In genomic region chr4:141352775-141353544, GRCh38 we compare ENCODE assay signal across 11 cellular contexts.
DNase-seq lines count a peak whose midpoint lies in the region; ATAC-seq and TF ChIP-seq lines count a peak whose summit lies in the region.
"Had no signal": no experiment of that assay in that cellular context is flagged by ENCODE, and none has a peak within 500 bp of the region (broad histone marks: within the 10 kb centered on the region; RNA-seq: fewer than 3 reads in every experiment).

No MANE protein-coding gene starts in this region.

- POLR2A ChIA-PET in naive thymus-derived CD8-positive, alpha-beta T cell (lab: Charles Lee) = no interaction called here

- peak; percentile 24 for DNase-seq in ACHN
- DNase-seq in KBM-7 = peak; percentile 77
- peak; percentile 19 for DNase-seq in astrocyte of the cerebellum (ENCODE audit: low read depth)
- peak; percentile 92 for DNase-seq in kidney tubule cell (ENCODE audit: low spot score)
- no peak for DNase-seq in GM19240 (ENCODE audit: insufficient read length, low spot score)
- no peak for DNase-seq in DMS 273 (lab: John Stamatoyannopoulos, UW; ENCODE audit: unreplicated experiment)
- no peak for DNase-seq in naive thymus-derived CD8-positive, alpha-beta T cell
- DNase-seq: activated CD8-positive, alpha-beta T cell treated with anti-CD3 and anti-CD28 coated beads for 36 hours; DMS 273 treated with DMSO at 0.1 percent for 48 hours; NCI-H146 had no signal

- H3K4me1 Mint-ChIP-seq in naive thymus-derived CD8-positive, alpha-beta T cell = peaks cover 0 to 4% (median 0%) of the 10 kb centered on the region in 4 donors

- no peak overlapping the region for H3K4me3 Mint-ChIP-seq in naive thymus-derived CD8-positive, alpha-beta T cell
- H3K4me3 Mint-ChIP-seq: activated CD8-positive, alpha-beta T cell treated with anti-CD3 and anti-CD28 coated beads for 36 hours had no signal

- no peak for ATAC-seq in naive thymus-derived CD8-positive, alpha-beta T cell
- ATAC-seq in GM21515 (IDR thresholded peaks at IDR 0.05; ENCODE audit: unreplicated experiment) = no peak
- ATAC-seq: activated CD8-positive, alpha-beta T cell treated with anti-CD3 and anti-CD28 coated beads for 36 hours had no signal

- no peaks in the 10 kb centered on the region for H3K36me3 Mint-ChIP-seq in naive thymus-derived CD8-positive, alpha-beta T cell

- in situ Hi-C loops in ACHN (cut with HindIII; ENCODE audit: low pct_ligation_motif_present, low pct_unique_long_range_greater_than_20kb, low sequenced_read_pairs) = no loop called here
- in situ Hi-C loops in KBM-7 (cut with MboI; ENCODE audit: low pct_unique_long_range_greater_than_20kb, low sequenced_read_pairs) = no loop called here
- in situ Hi-C loops in astrocyte of the cerebellum (cut with HindIII; ENCODE audit: low sequenced_read_pairs) = no loop called here

- peaks cover 0 to 13% (median 0%) of the 10 kb centered on the region in 5 donors for H3K27me3 Mint-ChIP-seq in naive thymus-derived CD8-positive, alpha-beta T cell

- TF ChIP-seq CTCF in astrocyte of the cerebellum (IDR thresholded peaks at IDR 0.05; ENCODE audit: low read depth, low read length, missing control alignments) = no peak

- H3K9me3 Mint-ChIP-seq in naive thymus-derived CD8-positive, alpha-beta T cell = no peaks in the 10 kb centered on the region
- H3K9me3 Mint-ChIP-seq: activated CD8-positive, alpha-beta T cell treated with anti-CD3 and anti-CD28 coated beads for 36 hours had no signal

- H3K27ac Mint-ChIP-seq in naive thymus-derived CD8-positive, alpha-beta T cell = peak overlapping the region in 1 of 10 donors; percentile 43
- H3K27ac Mint-ChIP-seq: activated CD8-positive, alpha-beta T cell treated with anti-CD3 and anti-CD28 coated beads for 36 hours had no signal

- H3K4me3 ChIP-seq in astrocyte of the cerebellum (ENCODE audit: low read depth, low read length) = no peak overlapping the region

Comparison
In these comparisons a context has a peak if more than half of its experiments do, and no peak if none do; other contexts are left out.
1. DNase-seq: peak in ACHN (single experiment), KBM-7 (single experiment), astrocyte of the cerebellum (single experiment) and kidney tubule cell (single experiment); none in GM19240 (single experiment), DMS 273 (single experiment) and naive thymus-derived CD8-positive, alpha-beta T cell (0 of 10).